31 cellular contexts compared by ENCODE assay signal in genomic region chr3:151479452-151479851, GRCh38. TPM values are rescaled to one million over a fixed set of nuclear protein-coding genes. Genes with fewer than 3 reads are reported as not detected.
"Had no signal": no experiment of that assay in that cellular context is flagged by ENCODE, and none has a peak within 500 bp of the region (broad histone marks: within the 10 kb centered on the region; RNA-seq: fewer than 3 reads in every experiment).

No MANE protein-coding gene starts in this region.

- H3K27ac Mint-ChIP-seq: activated CD4-positive, alpha-beta T cell treated with anti-CD3 and anti-CD28 coated beads, Interleukin-2, amount 10 ng/mL, durations not matched to agents 24 days and 14 days; activated CD8-positive, alpha-beta T cell treated with anti-CD3 and anti-CD28 coated beads for 36 hours; activated naive CD8-positive, alpha-beta T cell treated with anti-CD3 and anti-CD28 coated beads for 36 hours; activated T-cell treated with anti-CD3 and anti-CD28 coated beads, Interleukin-2, amount 50 U/mL, for 72 hours; activated T-helper 17 cell treated with anti-CD3 and anti-CD28 coated beads, Interleukin-2, amount 50 U/mL, for 72 hours; T-helper 1 cell treated with Interleukin-12 subunit alpha and Interleukin-12 subunit beta and Interleukin-4 antibody, amounts not matched to agents 30 μg/mL and 1 μg/mL, for 36 hours; T-helper 2 cell treated with Interferon-gamma antibody and Interleukin-4, amounts not matched to agents 5 μg/mL and 100 μg/mL, for 36 hours had no signal

- H3K27me3 ChIP-seq: ascending aorta, cardiac muscle cell, Peyer's patch had no signal

- H3K36me3 ChIP-seq: ascending aorta, cardiac muscle cell, Peyer's patch had no signal

- H3K9me3 ChIP-seq: Peyer's patch had no signal

- H3K4me1 ChIP-seq: ascending aorta, Peyer's patch had no signal

- H3K4me3 ChIP-seq: ascending aorta, cardiac muscle cell, Peyer's patch had no signal

- H3K27ac ChIP-seq: ascending aorta, cardiac muscle cell, Peyer's patch, RWPE1 had no signal

- ATAC-seq: activated CD8-positive, alpha-beta T cell treated with anti-CD3 and anti-CD28 coated beads for 36 hours; activated T-cell treated with anti-CD3 and anti-CD28 coated beads, Interleukin-2, amount 50 U/mL, for 72 hours; activated T-helper 17 cell treated with anti-CD3 and anti-CD28 coated beads, Interleukin-2, amount 50 U/mL, for 72 hours; Right ventricle myocardium inferior had no signal

- FAIRE-seq: TTC549 had no signal

- DNase-seq: activated CD4-positive, alpha-beta T cell treated with anti-CD3 and anti-CD28 coated beads, Interleukin-2, amount 10 ng/mL, durations not matched to agents 24 days and 14 days; activated CD4-positive, alpha-beta T cell treated with anti-CD3 and anti-CD28 coated beads, Interleukin-2, amount 50 U/mL, for 4 hours; activated CD8-positive, alpha-beta T cell treated with anti-CD3 and anti-CD28 coated beads for 36 hours; activated effector memory CD4-positive, alpha-beta T cell treated with anti-CD3 and anti-CD28 coated beads, Interleukin-2, amount 50 U/mL, for 16 hours; activated naive CD4-positive, alpha-beta T cell; activated naive CD4-positive, alpha-beta T cell treated with anti-CD3 and anti-CD28 coated beads, Interleukin-2, amount 50 U/mL, for 16 hours; activated naive CD8-positive, alpha-beta T cell treated with anti-CD3 and anti-CD28 coated beads for 36 hours; activated T-cell treated with anti-CD3 and anti-CD28 coated beads, Interleukin-2, amount 50 U/mL, for 1 hour; activated T-cell treated with anti-CD3 and anti-CD28 coated beads, Interleukin-2, amount 50 U/mL, for 72 hours; amygdala; Karpas-422; KBM-7; NCI-H1105; NCI-H1436; NCI-H1694; NCI-H1930; NCI-H2081 treated with DMSO at 0.1 percent for 48 hours; NCI-H510A; Peyer's patch; SIG-M5 had no signal

- H3K4me3 Mint-ChIP-seq: activated CD4-positive, alpha-beta T cell treated with anti-CD3 and anti-CD28 coated beads, Interleukin-2, amount 10 ng/mL, durations not matched to agents 24 days and 14 days; activated CD8-positive, alpha-beta T cell treated with anti-CD3 and anti-CD28 coated beads for 36 hours; activated naive CD8-positive, alpha-beta T cell treated with anti-CD3 and anti-CD28 coated beads for 36 hours; activated T-cell treated with anti-CD3 and anti-CD28 coated beads, Interleukin-2, amount 50 U/mL, for 72 hours; activated T-helper 17 cell treated with anti-CD3 and anti-CD28 coated beads, Interleukin-2, amount 50 U/mL, for 72 hours; central memory CD8-positive, alpha-beta T cell; T-helper 1 cell treated with Interleukin-12 subunit alpha and Interleukin-12 subunit beta and Interleukin-4 antibody, amounts not matched to agents 30 μg/mL and 1 μg/mL, for 36 hours; T-helper 2 cell treated with Interferon-gamma antibody and Interleukin-4, amounts not matched to agents 5 μg/mL and 100 μg/mL, for 36 hours had no signal

- H3K4me1 Mint-ChIP-seq: activated CD4-positive, alpha-beta T cell treated with anti-CD3 and anti-CD28 coated beads, Interleukin-2, amount 10 ng/mL, durations not matched to agents 24 days and 14 days; activated naive CD8-positive, alpha-beta T cell treated with anti-CD3 and anti-CD28 coated beads for 36 hours; activated T-helper 17 cell treated with anti-CD3 and anti-CD28 coated beads, Interleukin-2, amount 50 U/mL, for 72 hours; central memory CD8-positive, alpha-beta T cell had no signal

RNA-seq across cellular contexts. Expression of gene IGSF10, which starts 18.6 kb away (rescaled TPM):
- total RNA-seq: activated CD4-positive, alpha-beta T cell treated with anti-CD3 and anti-CD28 coated beads, Interleukin-2, amount 10 ng/mL, durations not matched to agents 24 days and 14 days; activated CD8-positive, alpha-beta memory T cell treated with anti-CD3 and anti-CD28 coated beads for 36 hours; activated CD8-positive, alpha-beta T cell treated with anti-CD3 and anti-CD28 coated beads for 36 hours; activated naive CD8-positive, alpha-beta T cell treated with anti-CD3 and anti-CD28 coated beads for 36 hours; activated T-cell treated with anti-CD3 and anti-CD28 coated beads, Interleukin-2, amount 50 U/mL, for 72 hours; MCF 10A had no signal
- polyA plus RNA-seq: cardiac muscle cell had no signal
